1 cellular context compared by ENCODE assay signal in the genomic region with DNA sequence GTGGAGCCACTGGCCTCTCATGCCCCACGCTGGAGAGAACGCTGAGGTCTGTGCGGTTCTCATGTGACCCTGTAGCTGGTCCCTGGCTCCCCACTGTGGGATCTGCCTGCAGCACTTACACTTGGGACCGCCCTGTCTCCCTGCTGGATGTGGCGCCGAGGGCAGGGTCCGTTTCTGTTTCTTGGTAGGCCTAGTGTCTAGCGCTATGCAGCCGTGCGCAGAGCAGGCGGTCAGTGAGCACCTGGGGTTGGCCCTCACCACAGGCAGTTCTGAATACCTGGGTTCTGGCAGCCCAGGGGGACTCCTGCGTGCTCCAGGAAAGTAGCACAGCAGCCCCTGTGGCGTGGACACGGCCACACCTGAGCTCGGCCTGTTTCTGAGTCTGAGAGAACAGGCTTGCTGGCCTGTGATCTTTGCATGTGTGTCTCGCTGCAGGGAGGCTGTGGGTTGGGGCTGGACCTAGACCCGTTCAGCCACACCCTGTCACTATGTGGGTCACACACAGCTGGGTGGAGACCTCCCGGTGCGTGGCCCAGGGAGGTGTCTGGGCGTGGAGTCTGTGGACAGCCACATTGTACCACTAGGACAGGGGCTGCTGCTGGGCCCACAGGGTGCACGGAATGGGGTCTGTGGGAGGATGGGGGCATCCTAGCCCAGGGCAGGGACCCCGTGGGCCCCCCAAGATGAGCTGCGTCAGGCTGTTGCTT.
A peak's percentile ranks its signal among the peaks of the same experiment; 100 is the strongest.
TF ChIP-seq lines count a peak whose summit lies in the region.

No MANE protein-coding gene starts in this region.

TF ChIP-seq in K562, 482 proteins besides CTCF, POLR2A, EP300 and RAD21:
- no peak for TF ChIP-seq GATAD2B (IDR thresholded peaks at IDR 0.05; ENCODE audit: borderline replicate concordance)
- no peak for TF ChIP-seq ZNF507 (tag; conservative IDR thresholded peaks at IDR 0.05)
- no peak for TF ChIP-seq SMAD4 (CRISPR knock-in tag; conservative IDR thresholded peaks at IDR 0.05)
- TF ChIP-seq POLR2G (IDR thresholded peaks at IDR 0.05; ENCODE audit: low read depth, low read length), result peak; percentile 62
- TF ChIP-seq, protein P1, sequence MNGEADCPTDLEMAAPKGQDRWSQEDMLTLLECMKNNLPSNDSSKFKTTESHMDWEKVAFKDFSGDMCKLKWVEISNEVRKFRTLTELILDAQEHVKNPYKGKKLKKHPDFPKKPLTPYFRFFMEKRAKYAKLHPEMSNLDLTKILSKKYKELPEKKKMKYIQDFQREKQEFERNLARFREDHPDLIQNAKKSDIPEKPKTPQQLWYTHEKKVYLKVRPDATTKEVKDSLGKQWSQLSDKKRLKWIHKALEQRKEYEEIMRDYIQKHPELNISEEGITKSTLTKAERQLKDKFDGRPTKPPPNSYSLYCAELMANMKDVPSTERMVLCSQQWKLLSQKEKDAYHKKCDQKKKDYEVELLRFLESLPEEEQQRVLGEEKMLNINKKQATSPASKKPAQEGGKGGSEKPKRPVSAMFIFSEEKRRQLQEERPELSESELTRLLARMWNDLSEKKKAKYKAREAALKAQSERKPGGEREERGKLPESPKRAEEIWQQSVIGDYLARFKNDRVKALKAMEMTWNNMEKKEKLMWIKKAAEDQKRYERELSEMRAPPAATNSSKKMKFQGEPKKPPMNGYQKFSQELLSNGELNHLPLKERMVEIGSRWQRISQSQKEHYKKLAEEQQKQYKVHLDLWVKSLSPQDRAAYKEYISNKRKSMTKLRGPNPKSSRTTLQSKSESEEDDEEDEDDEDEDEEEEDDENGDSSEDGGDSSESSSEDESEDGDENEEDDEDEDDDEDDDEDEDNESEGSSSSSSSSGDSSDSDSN (IDR thresholded peaks at IDR 0.05; ENCODE audit: borderline replicate concordance in 1 of 2, low read depth in 2 of 2, low read length in 2 of 2), result no peak
- TF ChIP-seq CHD1 (IDR thresholded peaks at IDR 0.05; ENCODE audit: low read length), result no peak
- TF ChIP-seq, protein P2, sequence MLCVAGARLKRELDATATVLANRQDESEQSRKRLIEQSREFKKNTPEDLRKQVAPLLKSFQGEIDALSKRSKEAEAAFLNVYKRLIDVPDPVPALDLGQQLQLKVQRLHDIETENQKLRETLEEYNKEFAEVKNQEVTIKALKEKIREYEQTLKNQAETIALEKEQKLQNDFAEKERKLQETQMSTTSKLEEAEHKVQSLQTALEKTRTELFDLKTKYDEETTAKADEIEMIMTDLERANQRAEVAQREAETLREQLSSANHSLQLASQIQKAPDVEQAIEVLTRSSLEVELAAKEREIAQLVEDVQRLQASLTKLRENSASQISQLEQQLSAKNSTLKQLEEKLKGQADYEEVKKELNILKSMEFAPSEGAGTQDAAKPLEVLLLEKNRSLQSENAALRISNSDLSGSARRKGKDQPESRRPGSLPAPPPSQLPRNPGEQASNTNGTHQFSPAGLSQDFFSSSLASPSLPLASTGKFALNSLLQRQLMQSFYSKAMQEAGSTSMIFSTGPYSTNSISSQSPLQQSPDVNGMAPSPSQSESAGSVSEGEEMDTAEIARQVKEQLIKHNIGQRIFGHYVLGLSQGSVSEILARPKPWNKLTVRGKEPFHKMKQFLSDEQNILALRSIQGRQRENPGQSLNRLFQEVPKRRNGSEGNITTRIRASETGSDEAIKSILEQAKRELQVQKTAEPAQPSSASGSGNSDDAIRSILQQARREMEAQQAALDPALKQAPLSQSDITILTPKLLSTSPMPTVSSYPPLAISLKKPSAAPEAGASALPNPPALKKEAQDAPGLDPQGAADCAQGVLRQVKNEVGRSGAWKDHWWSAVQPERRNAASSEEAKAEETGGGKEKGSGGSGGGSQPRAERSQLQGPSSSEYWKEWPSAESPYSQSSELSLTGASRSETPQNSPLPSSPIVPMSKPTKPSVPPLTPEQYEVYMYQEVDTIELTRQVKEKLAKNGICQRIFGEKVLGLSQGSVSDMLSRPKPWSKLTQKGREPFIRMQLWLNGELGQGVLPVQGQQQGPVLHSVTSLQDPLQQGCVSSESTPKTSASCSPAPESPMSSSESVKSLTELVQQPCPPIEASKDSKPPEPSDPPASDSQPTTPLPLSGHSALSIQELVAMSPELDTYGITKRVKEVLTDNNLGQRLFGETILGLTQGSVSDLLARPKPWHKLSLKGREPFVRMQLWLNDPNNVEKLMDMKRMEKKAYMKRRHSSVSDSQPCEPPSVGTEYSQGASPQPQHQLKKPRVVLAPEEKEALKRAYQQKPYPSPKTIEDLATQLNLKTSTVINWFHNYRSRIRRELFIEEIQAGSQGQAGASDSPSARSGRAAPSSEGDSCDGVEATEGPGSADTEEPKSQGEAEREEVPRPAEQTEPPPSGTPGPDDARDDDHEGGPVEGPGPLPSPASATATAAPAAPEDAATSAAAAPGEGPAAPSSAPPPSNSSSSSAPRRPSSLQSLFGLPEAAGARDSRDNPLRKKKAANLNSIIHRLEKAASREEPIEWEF (CRISPR knock-in tag; IDR thresholded peaks at IDR 0.05), result no peak
- TF ChIP-seq ZNF124 (CRISPR knock-in tag; IDR thresholded peaks at IDR 0.05), result no peak
- TF ChIP-seq TCFL5 (CRISPR knock-in tag; conservative IDR thresholded peaks at IDR 0.05), result no peak
- no peak for TF ChIP-seq MECOM (CRISPR knock-in tag; IDR thresholded peaks at IDR 0.05)
- no peak for TF ChIP-seq POLR3G (IDR thresholded peaks at IDR 0.05; ENCODE audit: extremely low read depth, insufficient read length, insufficient replicate concordance)
- TF ChIP-seq, protein P3, sequence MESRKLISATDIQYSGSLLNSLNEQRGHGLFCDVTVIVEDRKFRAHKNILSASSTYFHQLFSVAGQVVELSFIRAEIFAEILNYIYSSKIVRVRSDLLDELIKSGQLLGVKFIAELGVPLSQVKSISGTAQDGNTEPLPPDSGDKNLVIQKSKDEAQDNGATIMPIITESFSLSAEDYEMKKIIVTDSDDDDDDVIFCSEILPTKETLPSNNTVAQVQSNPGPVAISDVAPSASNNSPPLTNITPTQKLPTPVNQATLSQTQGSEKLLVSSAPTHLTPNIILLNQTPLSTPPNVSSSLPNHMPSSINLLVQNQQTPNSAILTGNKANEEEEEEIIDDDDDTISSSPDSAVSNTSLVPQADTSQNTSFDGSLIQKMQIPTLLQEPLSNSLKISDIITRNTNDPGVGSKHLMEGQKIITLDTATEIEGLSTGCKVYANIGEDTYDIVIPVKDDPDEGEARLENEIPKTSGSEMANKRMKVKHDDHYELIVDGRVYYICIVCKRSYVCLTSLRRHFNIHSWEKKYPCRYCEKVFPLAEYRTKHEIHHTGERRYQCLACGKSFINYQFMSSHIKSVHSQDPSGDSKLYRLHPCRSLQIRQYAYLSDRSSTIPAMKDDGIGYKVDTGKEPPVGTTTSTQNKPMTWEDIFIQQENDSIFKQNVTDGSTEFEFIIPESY (CRISPR knock-in tag; IDR thresholded peaks at IDR 0.05), result peak; percentile 52
- TF ChIP-seq ZNF644 (tag; IDR thresholded peaks at IDR 0.05; ENCODE audit: low read depth), result no peak
- TF ChIP-seq CBX1 (IDR thresholded peaks at IDR 0.05; ENCODE audit: low read depth), result no peak
- TF ChIP-seq DMBX1 (CRISPR knock-in tag; IDR thresholded peaks at IDR 0.05; ENCODE audit: borderline replicate concordance), result no peak
- no peak for TF ChIP-seq NFXL1 (CRISPR knock-in tag; IDR thresholded peaks at IDR 0.05)
- TF ChIP-seq RBFOX2 (IDR thresholded peaks at IDR 0.05; ENCODE audit: low read depth, low read length), result peak; percentile 54
- no peak for TF ChIP-seq GABPA (tag; conservative IDR thresholded peaks at IDR 0.05; ENCODE audit: low read depth)
- TF ChIP-seq ZNF76 (CRISPR knock-in tag; IDR thresholded peaks at IDR 0.05; ENCODE audit: borderline replicate concordance), result no peak
- TF ChIP-seq, protein P4, sequence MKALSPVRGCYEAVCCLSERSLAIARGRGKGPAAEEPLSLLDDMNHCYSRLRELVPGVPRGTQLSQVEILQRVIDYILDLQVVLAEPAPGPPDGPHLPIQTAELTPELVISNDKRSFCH (CRISPR knock-in tag; IDR thresholded peaks at IDR 0.05), result no peak
- TF ChIP-seq, protein P4 (tag; IDR thresholded peaks at IDR 0.05), result no peak
- TF ChIP-seq, protein P5, sequence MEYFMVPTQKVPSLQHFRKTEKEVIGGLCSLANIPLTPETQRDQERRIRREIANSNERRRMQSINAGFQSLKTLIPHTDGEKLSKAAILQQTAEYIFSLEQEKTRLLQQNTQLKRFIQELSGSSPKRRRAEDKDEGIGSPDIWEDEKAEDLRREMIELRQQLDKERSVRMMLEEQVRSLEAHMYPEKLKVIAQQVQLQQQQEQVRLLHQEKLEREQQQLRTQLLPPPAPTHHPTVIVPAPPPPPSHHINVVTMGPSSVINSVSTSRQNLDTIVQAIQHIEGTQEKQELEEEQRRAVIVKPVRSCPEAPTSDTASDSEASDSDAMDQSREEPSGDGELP (CRISPR knock-in tag; IDR thresholded peaks at IDR 0.05; ENCODE audit: borderline replicate concordance), result peak; percentile 25; the same call in 1 of the 2 replicates
- no peak for TF ChIP-seq OTX1 (CRISPR knock-in tag; IDR thresholded peaks at IDR 0.05)
- no peak for TF ChIP-seq NRF1 (conservative IDR thresholded peaks at IDR 0.05 in 1 of 2, IDR thresholded peaks at IDR 0.05 in 1 of 2)
- no peak for TF ChIP-seq SOX6 (IDR thresholded peaks at IDR 0.05)
- TF ChIP-seq, protein P6, sequence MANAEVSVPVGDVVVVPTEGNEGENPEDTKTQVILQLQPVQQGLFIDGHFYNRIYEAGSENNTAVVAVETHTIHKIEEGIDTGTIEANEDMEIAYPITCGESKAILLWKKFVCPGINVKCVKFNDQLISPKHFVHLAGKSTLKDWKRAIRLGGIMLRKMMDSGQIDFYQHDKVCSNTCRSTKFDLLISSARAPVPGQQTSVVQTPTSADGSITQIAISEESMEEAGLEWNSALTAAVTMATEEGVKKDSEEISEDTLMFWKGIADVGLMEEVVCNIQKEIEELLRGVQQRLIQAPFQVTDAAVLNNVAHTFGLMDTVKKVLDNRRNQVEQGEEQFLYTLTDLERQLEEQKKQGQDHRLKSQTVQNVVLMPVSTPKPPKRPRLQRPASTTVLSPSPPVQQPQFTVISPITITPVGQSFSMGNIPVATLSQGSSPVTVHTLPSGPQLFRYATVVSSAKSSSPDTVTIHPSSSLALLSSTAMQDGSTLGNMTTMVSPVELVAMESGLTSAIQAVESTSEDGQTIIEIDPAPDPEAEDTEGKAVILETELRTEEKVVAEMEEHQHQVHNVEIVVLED (CRISPR knock-in tag; IDR thresholded peaks at IDR 0.05), result no peak
- peak; percentile 74 for TF ChIP-seq RBM22 (IDR thresholded peaks at IDR 0.05; ENCODE audit: low read depth, low read length, poor library complexity, severe bottlenecking)
- no peak for TF ChIP-seq ELF2 (CRISPR knock-in tag; IDR thresholded peaks at IDR 0.05)
- TF ChIP-seq, protein P7, sequence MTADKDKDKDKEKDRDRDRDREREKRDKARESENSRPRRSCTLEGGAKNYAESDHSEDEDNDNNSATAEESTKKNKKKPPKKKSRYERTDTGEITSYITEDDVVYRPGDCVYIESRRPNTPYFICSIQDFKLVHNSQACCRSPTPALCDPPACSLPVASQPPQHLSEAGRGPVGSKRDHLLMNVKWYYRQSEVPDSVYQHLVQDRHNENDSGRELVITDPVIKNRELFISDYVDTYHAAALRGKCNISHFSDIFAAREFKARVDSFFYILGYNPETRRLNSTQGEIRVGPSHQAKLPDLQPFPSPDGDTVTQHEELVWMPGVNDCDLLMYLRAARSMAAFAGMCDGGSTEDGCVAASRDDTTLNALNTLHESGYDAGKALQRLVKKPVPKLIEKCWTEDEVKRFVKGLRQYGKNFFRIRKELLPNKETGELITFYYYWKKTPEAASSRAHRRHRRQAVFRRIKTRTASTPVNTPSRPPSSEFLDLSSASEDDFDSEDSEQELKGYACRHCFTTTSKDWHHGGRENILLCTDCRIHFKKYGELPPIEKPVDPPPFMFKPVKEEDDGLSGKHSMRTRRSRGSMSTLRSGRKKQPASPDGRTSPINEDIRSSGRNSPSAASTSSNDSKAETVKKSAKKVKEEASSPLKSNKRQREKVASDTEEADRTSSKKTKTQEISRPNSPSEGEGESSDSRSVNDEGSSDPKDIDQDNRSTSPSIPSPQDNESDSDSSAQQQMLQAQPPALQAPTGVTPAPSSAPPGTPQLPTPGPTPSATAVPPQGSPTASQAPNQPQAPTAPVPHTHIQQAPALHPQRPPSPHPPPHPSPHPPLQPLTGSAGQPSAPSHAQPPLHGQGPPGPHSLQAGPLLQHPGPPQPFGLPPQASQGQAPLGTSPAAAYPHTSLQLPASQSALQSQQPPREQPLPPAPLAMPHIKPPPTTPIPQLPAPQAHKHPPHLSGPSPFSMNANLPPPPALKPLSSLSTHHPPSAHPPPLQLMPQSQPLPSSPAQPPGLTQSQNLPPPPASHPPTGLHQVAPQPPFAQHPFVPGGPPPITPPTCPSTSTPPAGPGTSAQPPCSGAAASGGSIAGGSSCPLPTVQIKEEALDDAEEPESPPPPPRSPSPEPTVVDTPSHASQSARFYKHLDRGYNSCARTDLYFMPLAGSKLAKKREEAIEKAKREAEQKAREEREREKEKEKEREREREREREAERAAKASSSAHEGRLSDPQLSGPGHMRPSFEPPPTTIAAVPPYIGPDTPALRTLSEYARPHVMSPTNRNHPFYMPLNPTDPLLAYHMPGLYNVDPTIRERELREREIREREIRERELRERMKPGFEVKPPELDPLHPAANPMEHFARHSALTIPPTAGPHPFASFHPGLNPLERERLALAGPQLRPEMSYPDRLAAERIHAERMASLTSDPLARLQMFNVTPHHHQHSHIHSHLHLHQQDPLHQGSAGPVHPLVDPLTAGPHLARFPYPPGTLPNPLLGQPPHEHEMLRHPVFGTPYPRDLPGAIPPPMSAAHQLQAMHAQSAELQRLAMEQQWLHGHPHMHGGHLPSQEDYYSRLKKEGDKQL (CRISPR knock-in tag; IDR thresholded peaks at IDR 0.05; ENCODE audit: borderline replicate concordance), result no peak
- no peak for TF ChIP-seq SMAD1 (IDR thresholded peaks at IDR 0.05; ENCODE audit: low read depth, low read length, partially characterized antibody)
- no peak for TF ChIP-seq TCF3 (CRISPR knock-in tag; IDR thresholded peaks at IDR 0.05)
- TF ChIP-seq HLTF (IDR thresholded peaks at IDR 0.05), result no peak
- TF ChIP-seq ZNF174 (CRISPR knock-in tag; IDR thresholded peaks at IDR 0.05), result no peak
